ENCODE assay signal across 9 cellular contexts in genomic region chr20:62914970-62915457, GRCh38. TPM values are rescaled to one million over a fixed set of nuclear protein-coding genes. Genes with fewer than 3 reads are reported as not detected.
A peak's percentile ranks its signal among the peaks of the same experiment; 100 is the strongest.
DNase-seq lines count a peak whose midpoint lies in the region; ATAC-seq, FAIRE-seq and TF ChIP-seq lines count a peak whose summit lies in the region.
"Had no signal": no experiment of that assay in that cellular context is flagged by ENCODE, and none has a peak within 500 bp of the region (broad histone marks: within the 10 kb centered on the region; RNA-seq: fewer than 3 reads in every experiment).

No MANE protein-coding gene starts in this region.

- ATAC-seq in GM19397 (IDR thresholded peaks at IDR 0.05; ENCODE audit: unreplicated experiment) (no peak), GM18909 (IDR thresholded peaks at IDR 0.05; ENCODE audit: poor library complexity, unreplicated experiment) (no peak)

- H3K27me3 ChIP-seq in NT2/D1 (ENCODE audit: insufficient read depth, insufficient read length) = no peaks in the 10 kb centered on the region
- H3K27me3 ChIP-seq in endothelial cell of umbilical vein (ENCODE audit: control insufficient read depth in 2 of 2, insufficient read depth in 2 of 2, low read length in 2 of 2) = no peaks in the 10 kb centered on the region

- H3K9me3 ChIP-seq in NT2/D1 (ENCODE audit: insufficient read depth, low read length) (no peaks in the 10 kb centered on the region), endothelial cell of umbilical vein (replicated peaks; ENCODE audit: control insufficient read depth, insufficient read depth, low read length) (no peaks in the 10 kb centered on the region)

- peaks cover 96% of the 10 kb centered on the region for H3K79me2 ChIP-seq in endothelial cell of umbilical vein (ENCODE audit: control insufficient read depth, insufficient read depth, low read length)

- intact Hi-C loops in endothelial cell of umbilical vein (cut with micrococcal nuclease) = no loop called here

- no peaks in the 10 kb centered on the region for H3K9me1 ChIP-seq in endothelial cell of umbilical vein (replicated peaks; ENCODE audit: control insufficient read depth, extremely low read depth, insufficient read depth, low read length)

- peak; percentile 53 for FAIRE-seq in endothelial cell of umbilical vein (lab: Jason Lieb, UNC)
- FAIRE-seq: keratinocyte had no signal

- no peak overlapping the region for H3K4me2 ChIP-seq in endothelial cell of umbilical vein (ENCODE audit: insufficient read depth, low read length)

- no peak overlapping the region for H3K9ac ChIP-seq in NT2/D1 (ENCODE audit: insufficient read length, low read depth)
- no peak overlapping the region for H3K9ac ChIP-seq in endothelial cell of umbilical vein (replicated peaks; ENCODE audit: extremely low read depth, insufficient read depth, low read length)

- dilution Hi-C loops in endothelial cell of umbilical vein (cut with MboI; ENCODE audit: extremely low pct_ligation_motif_present, low sequenced_read_pairs) = no loop called here

- H3K36me3 Mint-ChIP-seq in nephron (ENCODE audit: low read depth) = peaks cover 26% of the 10 kb centered on the region

- H3K27ac Mint-ChIP-seq in nephron = peak overlapping the region in 2 of 3 experiments; percentile 43 to 57

- DNase-seq in NCI-H1417 (lab: John Stamatoyannopoulos, UW) = peak; percentile 36 to 79 (median 52)
- DNase-seq in NCI-H1417 treated with DMSO at 0.1 percent for 48 hours (lab: John Stamatoyannopoulos, UW) = no peak
- peak; percentile 67 for DNase-seq in NT2/D1 (ENCODE audit: low read depth, low spot score)
- DNase-seq in endothelial cell of umbilical vein (ENCODE audit: low read depth, low spot score) = peak; percentile 58
- DNase-seq in HPDE6-E6E7 (ENCODE audit: extremely low spot score) = no peak

- BruUV-seq in endothelial cell of umbilical vein (replicated peaks; lab: Mats Ljungman, UMichigan) = no TSS peak

- no peak for TF ChIP-seq POLR2A in endothelial cell of umbilical vein (IDR thresholded peaks at IDR 0.05; ENCODE audit: low read depth, low read length)

- H3K4me1 ChIP-seq in NT2/D1 (ENCODE audit: insufficient read depth, insufficient read length) (peaks cover 3% of the 10 kb centered on the region), endothelial cell of umbilical vein (ENCODE audit: control insufficient read depth, extremely low read depth, insufficient read depth, low read length) (no peaks in the 10 kb centered on the region)

- no peaks in the 10 kb centered on the region for H3K27me3 Mint-ChIP-seq in nephron (ENCODE audit: low read depth)

- TF ChIP-seq CTCF in endothelial cell of umbilical vein (IDR thresholded peaks at IDR 0.05; ENCODE audit: extremely low read depth in 1 of 2, insufficient read depth in 1 of 2, low read depth in 1 of 2, low read length in 2 of 2) (no peak), nephron (IDR thresholded peaks at IDR 0.05; ENCODE audit: unreplicated experiment in 3 of 3) (no peak)

- no peak overlapping the region for H3K4me3 ChIP-seq in NT2/D1 (ENCODE audit: insufficient read length, low read depth)
- H3K4me3 ChIP-seq in endothelial cell of umbilical vein (replicated peaks in 1 of 3; ENCODE audit: insufficient read depth in 1 of 3, low read depth in 1 of 3, low read length in 3 of 3) = no peak overlapping the region

- H3K4me1 Mint-ChIP-seq in nephron = peaks cover 52% of the 10 kb centered on the region

- H4K20me1 ChIP-seq in endothelial cell of umbilical vein (replicated peaks; ENCODE audit: control insufficient read depth, extremely low read depth, insufficient read depth, low read length) = peaks cover 16% of the 10 kb centered on the region

- no peak overlapping the region for H2AFZ ChIP-seq in endothelial cell of umbilical vein (ENCODE audit: low read depth, low read length)

- CTCF ChIA-PET in endothelial cell of umbilical vein (lab: Charles Lee) = interaction anchor here (0.8 to 3.3 kb wide), 2 partner anchors 13 to 55 kb away, joined by 3 to 21 read pairs; no protein-coding TSS in a partner anchor

- H3K4me3 Mint-ChIP-seq in nephron = peak overlapping the region; percentile 15 to 34 (median 20)

- H3K27ac ChIP-seq in endothelial cell of umbilical vein (ENCODE audit: insufficient read depth, low read depth, low read length) = peak overlapping the region; percentile 18

- POLR2A ChIA-PET in endothelial cell of umbilical vein (lab: Charles Lee) = interaction anchor here (0.6 kb wide), 1 partner anchor 10 kb away, joined by 3 read pairs; no protein-coding TSS in a partner anchor

- no peaks in the 10 kb centered on the region for H3K9me3 Mint-ChIP-seq in nephron

- H3K36me3 ChIP-seq in NT2/D1 (ENCODE audit: insufficient read depth, insufficient read length, low read length) = peaks cover 50% of the 10 kb centered on the region
- H3K36me3 ChIP-seq in endothelial cell of umbilical vein (ENCODE audit: control insufficient read depth in 2 of 2, extremely low read depth in 1 of 2, insufficient read depth in 2 of 2, low read length in 2 of 2) = peaks cover 11 to 23% of the 10 kb centered on the region in 2 experiments

TF ChIP-seq in endothelial cell of umbilical vein, 7 proteins besides CTCF, POLR2A, EP300 and RAD21:
- TF ChIP-seq, protein P1, sequence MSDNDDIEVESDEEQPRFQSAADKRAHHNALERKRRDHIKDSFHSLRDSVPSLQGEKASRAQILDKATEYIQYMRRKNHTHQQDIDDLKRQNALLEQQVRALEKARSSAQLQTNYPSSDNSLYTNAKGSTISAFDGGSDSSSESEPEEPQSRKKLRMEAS (IDR thresholded peaks at IDR 0.05; ENCODE audit: insufficient read depth, insufficient read length) = no peak
- TF ChIP-seq FOS (IDR thresholded peaks at IDR 0.05; ENCODE audit: borderline replicate concordance, insufficient read depth, low read length) = no peak
- TF ChIP-seq JUN (IDR thresholded peaks at IDR 0.05; ENCODE audit: borderline replicate concordance, insufficient read depth, insufficient read length, low read depth) = no peak
TF ChIP-seq in endothelial cell of umbilical vein: peak in this region for 0.

RNA-seq across cellular contexts. Expression of gene DIDO1, which starts 11.3 kb away (rescaled TPM):
- total RNA-seq in endothelial cell of umbilical vein = 46.6 and 51.2 TPM in 2 replicates
- polyA plus RNA-seq in endothelial cell of umbilical vein = 20.7 and 22.1 TPM in 2 replicates
- 14.2 and 14.6 TPM in 2 replicates for polyA plus RNA-seq in endothelial cell of umbilical vein (2011; cell fraction: cytosol; rRNA removed)
- 82.8 and 101 TPM in 2 replicates for polyA plus RNA-seq in endothelial cell of umbilical vein (2011; cell fraction: nucleus; rRNA removed)
- polyA plus RNA-seq in endothelial cell of umbilical vein (2012) = 22.4 and 23.8 TPM in 2 replicates
- polyA minus RNA-seq in endothelial cell of umbilical vein = 42.9 and 45.1 TPM in 2 replicates
- 12.6 TPM for polyA minus RNA-seq in endothelial cell of umbilical vein (2011; cell fraction: cytosol; rRNA and poly(A)+ RNA removed)
- 61.9 and 66.0 TPM in 2 replicates for polyA minus RNA-seq in endothelial cell of umbilical vein (2011; cell fraction: nucleus; rRNA and poly(A)+ RNA removed)

RNA-seq across cellular contexts. Expression of gene GID8, which starts 22.9 kb away (rescaled TPM):
- 31.4 and 34.6 TPM in 2 replicates for total RNA-seq in endothelial cell of umbilical vein
- polyA plus RNA-seq in endothelial cell of umbilical vein = 20.6 and 25.3 TPM in 2 replicates
- polyA plus RNA-seq in endothelial cell of umbilical vein (2011; cell fraction: cytosol; rRNA removed) = 25.6 and 27.1 TPM in 2 replicates
- 18.7 and 21.7 TPM in 2 replicates for polyA plus RNA-seq in endothelial cell of umbilical vein (2011; cell fraction: nucleus; rRNA removed)
- polyA plus RNA-seq in endothelial cell of umbilical vein (2012) = 28.2 and 28.9 TPM in 2 replicates
- 29.6 and 31.1 TPM in 2 replicates for polyA minus RNA-seq in endothelial cell of umbilical vein
- 13.2 TPM for polyA minus RNA-seq in endothelial cell of umbilical vein (2011; cell fraction: cytosol; rRNA and poly(A)+ RNA removed)
- 12.6 and 13.0 TPM in 2 replicates for polyA minus RNA-seq in endothelial cell of umbilical vein (2011; cell fraction: nucleus; rRNA and poly(A)+ RNA removed)

RNA-seq across cellular contexts. Expression of gene SLC17A9, which starts 37.5 kb away (rescaled TPM):
- total RNA-seq in endothelial cell of umbilical vein = 44.5 and 49.4 TPM in 2 replicates
- 38.2 and 48.3 TPM in 2 replicates for polyA plus RNA-seq in endothelial cell of umbilical vein
- 9.6 and 15.4 TPM in 2 replicates for polyA plus RNA-seq in endothelial cell of umbilical vein (2011; cell fraction: cytosol; rRNA removed)
- polyA plus RNA-seq in endothelial cell of umbilical vein (2011; cell fraction: nucleus; rRNA removed) = 182 and 237 TPM in 2 replicates
- polyA plus RNA-seq in endothelial cell of umbilical vein (2012) = 22.2 and 38.9 TPM in 2 replicates
- 10.8 and 19.6 TPM in 2 replicates for polyA minus RNA-seq in endothelial cell of umbilical vein
- polyA minus RNA-seq in endothelial cell of umbilical vein (2011; cell fraction: cytosol; rRNA and poly(A)+ RNA removed) = not detected
- 26.9 and 30.8 TPM in 2 replicates for polyA minus RNA-seq in endothelial cell of umbilical vein (2011; cell fraction: nucleus; rRNA and poly(A)+ RNA removed)
- polyA plus RNA-seq: keratinocyte had no signal

RNA-seq across cellular contexts. Expression of gene TCFL5, which starts 53.4 kb away (rescaled TPM):
- total RNA-seq in endothelial cell of umbilical vein = 9.4 and 11.1 TPM in 2 replicates
- polyA plus RNA-seq in endothelial cell of umbilical vein = 3.0 and 4.4 TPM in 2 replicates
- polyA plus RNA-seq in endothelial cell of umbilical vein (2011; cell fraction: cytosol; rRNA removed) = 5.7 and 6.0 TPM in 2 replicates
- polyA plus RNA-seq in endothelial cell of umbilical vein (2011; cell fraction: nucleus; rRNA removed) = 7.8 and 8.1 TPM in 2 replicates
- 8.1 and 9.7 TPM in 2 replicates for polyA plus RNA-seq in endothelial cell of umbilical vein (2012)
- polyA minus RNA-seq in endothelial cell of umbilical vein = 4.7 and 4.9 TPM in 2 replicates
- 10.7 TPM for polyA minus RNA-seq in endothelial cell of umbilical vein (2011; cell fraction: cytosol; rRNA and poly(A)+ RNA removed)
- 1.8 and 2.0 TPM in 2 replicates for polyA minus RNA-seq in endothelial cell of umbilical vein (2011; cell fraction: nucleus; rRNA and poly(A)+ RNA removed)

Comparison
In these comparisons a context has a peak if more than half of its experiments do, and no peak if none do; other contexts are left out.
1. DNase-seq: peak in NCI-H1417 (3 of 3), NT2/D1 (single experiment) and endothelial cell of umbilical vein (single experiment); none in NCI-H1417 treated with DMSO at 0.1 percent for 48 hours (single experiment) and HPDE6-E6E7 (single experiment).